In genomic region chr22:37747090-37747714, GRCh38 we compare ENCODE assay signal across 8 cellular contexts. TPM values are rescaled to one million over a fixed set of nuclear protein-coding genes. Genes with fewer than 3 reads are reported as not detected.
DNase-seq lines count a peak whose midpoint lies in the region; ATAC-seq and TF ChIP-seq lines count a peak whose summit lies in the region.

No MANE protein-coding gene starts in this region.

- peak overlapping the region; percentile 21 for H3K27ac ChIP-seq in AG04450 (ENCODE audit: low read depth, low read length)
- peak overlapping the region; percentile 89 for H3K27ac ChIP-seq in KOPT-K1 (ENCODE audit: low read depth, low read length, poor library complexity, severe bottlenecking)
- peak overlapping the region; percentile 82 for H3K27ac ChIP-seq in brain microvascular endothelial cell
- peak overlapping the region; percentile 87 to 97 (median 96) for H3K27ac ChIP-seq in tibial nerve

- H3K9me3 ChIP-seq in AG04450 (ENCODE audit: control insufficient read depth, insufficient read depth, low read length) (no peaks in the 10 kb centered on the region; the same call in 1 of the 2 replicates), KOPT-K1 (ENCODE audit: insufficient read depth, low read length, poor library complexity, severe bottlenecking) (no peaks in the 10 kb centered on the region), tibial nerve (no peaks in the 10 kb centered on the region)

- H3K4me1 ChIP-seq in tibial nerve = peaks cover 5 to 85% (median 55%) of the 10 kb centered on the region in 4 donors

- TF ChIP-seq EP300 in tibial nerve (IDR thresholded peaks at IDR 0.05) = no peak

- H3K4me3 ChIP-seq in AG04450 (ENCODE audit: low read depth, low read length) = peak overlapping the region; percentile 86
- H3K4me3 ChIP-seq in brain microvascular endothelial cell (ENCODE audit: low read depth, low read length) = peak overlapping the region; percentile 86
- peak overlapping the region; percentile 70 to 99 (median 94) for H3K4me3 ChIP-seq in tibial nerve

- WGBS in tibial nerve, 2 donors = 1 to 7% methylated on average over 10 to 13 of the region's 16 CpGs

- no peak for TF ChIP-seq POLR2A in tibial nerve (IDR thresholded peaks at IDR 0.05)

- ATAC-seq in left lobe of liver (peak; percentile 4), HG03159 (IDR thresholded peaks at IDR 0.05; ENCODE audit: unreplicated experiment) (no peak)

- in situ Hi-C loops in brain microvascular endothelial cell (cut with HindIII; ENCODE audit: low pct_ligation_motif_present, low sequenced_read_pairs) = no loop called here

- TF ChIP-seq CTCF in AG04450 (IDR thresholded peaks at IDR 0.05; ENCODE audit: low read depth, low read length) (no peak), brain microvascular endothelial cell (IDR thresholded peaks at IDR 0.05; ENCODE audit: low read depth, low read length, missing control alignments) (no peak), tibial nerve (IDR thresholded peaks at IDR 0.05) (no peak)

- CTCF ChIA-PET in AG04450 (lab: Charles Lee) = interaction anchor here (0.6 kb wide), 1 partner anchor 134 kb away, joined by 5 read pairs; no protein-coding TSS in a partner anchor

- peaks cover 11% of the 10 kb centered on the region; the same call in 1 of the 2 replicates for H3K36me3 ChIP-seq in KOPT-K1 (ENCODE audit: insufficient read depth, low read length)
- H3K36me3 ChIP-seq in brain microvascular endothelial cell (replicated peaks) = no peaks in the 10 kb centered on the region
- H3K36me3 ChIP-seq in tibial nerve = no peaks in the 10 kb centered on the region

- POLR2A ChIA-PET in AG04450 (lab: Yijun Ruan, JAX) = interaction anchor here (1.0 kb wide), 2 partner anchors 29 to 61 kb away, joined by 3 to 4 read pairs; partner anchors contain the start of gene NOL12

- DNase-seq in AG04450 (ENCODE audit: low read depth, low spot score) (no peak), brain microvascular endothelial cell (peak; percentile 15), left lobe of liver (ENCODE audit: low spot score) (no peak), tibial nerve (ENCODE audit: low spot score in 2 of 2) (peak in 1 of 2 donors; percentile 50), OCI-M1 (lab: John Stamatoyannopoulos, UW) (no peak), DMS79 (lab: John Stamatoyannopoulos, UW) (no peak)

- H3K27me3 ChIP-seq in AG04450 (ENCODE audit: control insufficient read depth, insufficient read depth, low read length) = no peaks in the 10 kb centered on the region
- no peaks in the 10 kb centered on the region for H3K27me3 ChIP-seq in brain microvascular endothelial cell (replicated peaks)
- H3K27me3 ChIP-seq in tibial nerve = no peaks in the 10 kb centered on the region

RNA-seq across cellular contexts. Expression of gene TRIOBP, which starts 50.4 kb away (rescaled TPM):
- polyA plus RNA-seq in AG04450 (2011; rRNA removed) = 37.0 and 76.4 TPM in 2 replicates
- 78.8 and 114 TPM in 2 replicates for polyA minus RNA-seq in AG04450 (2011; rRNA and poly(A)+ RNA removed)
- total RNA-seq in left lobe of liver (15.7 TPM), tibial nerve (100 to 1,000 TPM; 140 to 160 (median 151) TPM)

Comparison
In these comparisons a context has a peak if more than half of its experiments do, and no peak if none do; other contexts are left out.
1. H3K27ac ChIP-seq: peak in every context shown above with its lines; median percentile 96 in tibial nerve; 89 in KOPT-K1; 82 in brain microvascular endothelial cell; 21 in AG04450.